In the genomic region with DNA sequence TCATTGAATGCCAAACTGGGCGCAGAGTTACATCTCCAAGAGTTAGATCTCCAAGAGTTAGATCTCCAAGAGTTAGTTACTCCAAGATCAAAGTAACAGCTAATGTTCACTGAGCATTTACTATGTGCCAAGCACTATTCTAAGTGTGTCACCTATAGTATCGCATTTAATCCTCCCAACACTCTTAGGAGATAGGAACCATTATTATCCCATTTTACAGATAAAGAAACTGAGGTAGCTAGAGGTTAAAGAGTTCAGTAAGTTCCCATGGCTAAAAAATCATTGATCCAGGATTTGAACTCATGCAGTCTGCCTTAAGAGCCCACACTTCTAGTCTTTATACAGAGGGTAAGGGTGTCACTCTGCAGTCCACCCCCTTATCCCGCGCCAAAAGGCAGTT, we compare ENCODE assay signal across 25 cellular contexts. TPM values are rescaled to one million over a fixed set of nuclear protein-coding genes. Genes with fewer than 3 reads are reported as not detected.
A peak's percentile ranks its signal among the peaks of the same experiment; 100 is the strongest.
DNase-seq lines count a peak whose midpoint lies in the region; ATAC-seq, FAIRE-seq and TF ChIP-seq lines count a peak whose summit lies in the region.
"Had no signal": no experiment of that assay in that cellular context is flagged by ENCODE, and none has a peak within 500 bp of the region (broad histone marks: within the 10 kb centered on the region; RNA-seq: fewer than 3 reads in every experiment).

No MANE protein-coding gene starts in this region.

- H3K79me2 ChIP-seq in HepG2 (ENCODE audit: insufficient read depth, low read length) (no peaks in the 10 kb centered on the region), fibroblast of lung (ENCODE audit: control insufficient read depth, insufficient read depth, low read length) (peaks cover 27% of the 10 kb centered on the region)

- no peak overlapping the region for H3K27ac ChIP-seq in HepG2 (ENCODE audit: extremely low read length, insufficient read depth, low read length)
- no peak overlapping the region for H3K27ac ChIP-seq in right lobe of liver
- H3K27ac ChIP-seq in fibroblast of lung (ENCODE audit: insufficient read depth, low read length), result peak overlapping the region; percentile 73
- H3K27ac ChIP-seq in sigmoid colon, result peak overlapping the region; percentile 87 to 95 (median 90)
- H3K27ac ChIP-seq in vagina, result peak overlapping the region; percentile 90
- H3K27ac ChIP-seq: parathyroid adenoma, WERI-Rb-1 had no signal

- no peak overlapping the region for H2AFZ ChIP-seq in HepG2 (ENCODE audit: low read length)
- H2AFZ ChIP-seq in fibroblast of lung (ENCODE audit: low read length), result no peak overlapping the region
- H2AFZ ChIP-seq: parathyroid adenoma had no signal

- no peaks in the 10 kb centered on the region for H4K20me1 ChIP-seq in HepG2 (ENCODE audit: insufficient read depth, low read length)
- H4K20me1 ChIP-seq in fibroblast of lung (ENCODE audit: control insufficient read depth, extremely low read depth, insufficient read depth, low read length), result no peaks in the 10 kb centered on the region

- CTCF ChIA-PET in HepG2 (lab: Yijun Ruan, JAX; ENCODE audit: low intra/inter-chr PET ratio, low total read pairs), result no interaction called here

- intact Hi-C loops in HepG2 (cut with micrococcal nuclease; ENCODE audit: unreplicated experiment) (no loop called here), right lobe of liver (cut with DNase I) (no loop called here), sigmoid colon (cut with DNase I) (no loop called here), vagina (cut with DNase I) (loop anchor here (5.0 to 10.0 kb wide), 3 partner anchors 55 to 417 kb away; a partner anchor contains a TSS)

- H3K27me3 ChIP-seq in HepG2 (ENCODE audit: control insufficient read depth in 1 of 2, insufficient read depth in 2 of 2, low read length in 2 of 2), result peaks cover 17 to 77% of the 10 kb centered on the region in 2 experiments
- H3K27me3 ChIP-seq in right lobe of liver, result no peaks in the 10 kb centered on the region
- H3K27me3 ChIP-seq in fibroblast of lung (ENCODE audit: control insufficient read depth, insufficient read depth, low read length), result no peaks in the 10 kb centered on the region
- no peaks in the 10 kb centered on the region for H3K27me3 ChIP-seq in sigmoid colon
- no peaks in the 10 kb centered on the region for H3K27me3 ChIP-seq in vagina
- H3K27me3 ChIP-seq: brain microvascular endothelial cell had no signal

- WGBS in HepG2 (ENCODE audit: low lambda C conversion rate), result 64% methylated on average over 4 of the region's 4 CpGs
- 100% methylated on average over 1 of the region's 4 CpGs for WGBS in right lobe of liver (ENCODE audit: insufficient coverage, low coverage, low lambda C conversion rate, missing lambda C conversion rate)
- 97% methylated on average over 4 of the region's 4 CpGs for WGBS in sigmoid colon, 2 donors

- no peak for DNase-seq in HepG2 (ENCODE audit: low spot score)
- no peak for DNase-seq in right lobe of liver
- no peak for DNase-seq in fibroblast of lung (ENCODE audit: low read depth in 2 of 2)
- no peak for DNase-seq in sigmoid colon
- DNase-seq in vagina (ENCODE audit: extremely low spot score in 2 of 2), result no peak
- DNase-seq in DMS 273 treated with DMSO at 0.1 percent for 48 hours (lab: John Stamatoyannopoulos, UW), result no peak
- no peak for DNase-seq in 8988T
- DNase-seq: activated CD4-positive, alpha-beta T cell treated with anti-CD3 and anti-CD28 coated beads, Interleukin-2, amount 10 ng/mL, durations not matched to agents 7 days and 5 days; activated CD8-positive, alpha-beta memory T cell treated with anti-CD3 and anti-CD28 coated beads, Interleukin-2, amount 10 ng/mL, durations not matched to agents 7 days and 5 days; activated naive CD8-positive, alpha-beta T cell treated with anti-CD3 and anti-CD28 coated beads, Interleukin-2, amount 10 ng/mL, durations not matched to agents 7 days and 5 days; brain microvascular endothelial cell; glutamatergic neuron; MM.1S; naive thymus-derived CD8-positive, alpha-beta T cell; NCI-H1417 treated with DMSO at 0.1 percent for 48 hours; NK-92 treated with Interleukin-12 subunit alpha and Interleukin-12 subunit beta, amount 100 ng/mL, for 24 hours; stimulated activated CD4-positive, alpha-beta T cell treated with anti-CD3 and anti-CD28 coated beads, Interleukin-1b, Interleukin-23, amount 100 ng/mL, for 48 hours; T-helper 2 cell; upper lobe of left lung had no signal

- TF ChIP-seq CTCF in HepG2 (CRISPR knock-in tag; IDR thresholded peaks at IDR 0.05) (no peak), right lobe of liver (IDR thresholded peaks at IDR 0.05) (no peak), fibroblast of lung (conservative IDR thresholded peaks at IDR 0.05 in 1 of 2, IDR thresholded peaks at IDR 0.05 in 1 of 2; ENCODE audit: low read depth in 1 of 2, low read length in 2 of 2) (no peak), sigmoid colon (IDR thresholded peaks at IDR 0.05) (no peak), vagina (IDR thresholded peaks at IDR 0.05) (no peak)

- ATAC-seq in HepG2 (no peak), right lobe of liver (no peak), HG02642 (IDR thresholded peaks at IDR 0.05; ENCODE audit: poor library complexity, unreplicated experiment) (no peak)
- ATAC-seq: activated CD8-positive, alpha-beta memory T cell treated with anti-CD3 and anti-CD28 coated beads, Interleukin-2, amount 10 ng/mL, durations not matched to agents 7 days and 5 days; activated T-helper 17 cell treated with anti-CD3 and anti-CD28 coated beads, Interleukin-2, amount 50 U/mL, for 72 hours; naive thymus-derived CD8-positive, alpha-beta T cell; stimulated activated effector memory CD8-positive, alpha-beta T cell treated with anti-CD3 and anti-CD28 coated beads, Interleukin-12 subunit alpha, Interleukin-12 subunit beta, amount 100 ng/mL, for 72 hours had no signal

- no peaks in the 10 kb centered on the region for H3K36me3 ChIP-seq in HepG2 (replicated peaks in 1 of 2; ENCODE audit: control insufficient read depth in 1 of 2, insufficient read depth in 2 of 2, low read length in 2 of 2)
- H3K36me3 ChIP-seq in right lobe of liver, result no peaks in the 10 kb centered on the region
- H3K36me3 ChIP-seq in fibroblast of lung (ENCODE audit: control insufficient read depth, insufficient read depth, low read length), result no peaks in the 10 kb centered on the region
- no peaks in the 10 kb centered on the region for H3K36me3 ChIP-seq in sigmoid colon
- H3K36me3 ChIP-seq in vagina, result no peaks in the 10 kb centered on the region
- H3K36me3 ChIP-seq: brain microvascular endothelial cell, upper lobe of left lung, WERI-Rb-1 had no signal

- TF ChIP-seq POLR2A in HepG2 (IDR thresholded peaks at IDR 0.05; ENCODE audit: insufficient read depth in 1 of 2, low read depth in 2 of 2, low read length in 2 of 2), result no peak
- TF ChIP-seq POLR2A in right lobe of liver (IDR thresholded peaks at IDR 0.05), result no peak
- no peak for TF ChIP-seq POLR2A in sigmoid colon (IDR thresholded peaks at IDR 0.05)
- TF ChIP-seq POLR2A in vagina (IDR thresholded peaks at IDR 0.05), result no peak

- POLR2A ChIA-PET in HepG2 (lab: Yijun Ruan, JAX), result no interaction called here

- peaks cover 18% of the 10 kb centered on the region for H3K4me1 ChIP-seq in HepG2 (ENCODE audit: insufficient read depth, low read length)
- peaks cover 0 to 8% (median 2%) of the 10 kb centered on the region in 4 donors for H3K4me1 ChIP-seq in right lobe of liver
- H3K4me1 ChIP-seq in fibroblast of lung (ENCODE audit: control insufficient read depth, extremely low read depth, insufficient read depth, low read length), result peaks cover 34% of the 10 kb centered on the region
- peaks cover 0 to 92% (median 75%) of the 10 kb centered on the region in 4 donors for H3K4me1 ChIP-seq in sigmoid colon
- peaks cover 68% of the 10 kb centered on the region for H3K4me1 ChIP-seq in vagina

- H3K4me3 ChIP-seq in HepG2 (replicated peaks in 1 of 3; ENCODE audit: insufficient read depth in 1 of 3, low read depth in 2 of 3, low read length in 3 of 3) (no peak overlapping the region), right lobe of liver (no peak overlapping the region), fibroblast of lung (replicated peaks in 1 of 4; ENCODE audit: control extremely low read depth in 1 of 4, insufficient read depth in 1 of 4, low read depth in 3 of 4, low read length in 4 of 4) (no peak overlapping the region), sigmoid colon (no peak overlapping the region), vagina (no peak overlapping the region)

- BruUV-seq in HepG2 (replicated peaks; lab: Mats Ljungman, UMichigan), result no TSS peak

- in situ Hi-C loops in HepG2 (cut with HindIII; ENCODE audit: extremely low pct_ligation_motif_present, low pct_unique_long_range_greater_than_20kb), result no loop called here

- H3K4me2 ChIP-seq in HepG2 (ENCODE audit: low read depth, low read length), result no peak overlapping the region
- H3K4me2 ChIP-seq in fibroblast of lung (ENCODE audit: extremely low read depth, insufficient read depth, low read length), result no peak overlapping the region

- no peak for TF ChIP-seq RAD21 in HepG2 (CRISPR knock-in tag; IDR thresholded peaks at IDR 0.05)

- TF ChIP-seq EP300 in HepG2 (IDR thresholded peaks at IDR 0.05; ENCODE audit: low read depth in 2 of 2, low read length in 2 of 2) (no peak), HepG2 (CRISPR knock-in tag; IDR thresholded peaks at IDR 0.05; ENCODE audit: borderline replicate concordance) (no peak), sigmoid colon (IDR thresholded peaks at IDR 0.05) (no peak)

- no peak for FAIRE-seq in HepG2 (lab: Jason Lieb, UNC)
- FAIRE-seq: A204.1 had no signal

- no peaks in the 10 kb centered on the region for H3K9me3 ChIP-seq in HepG2 (ENCODE audit: low read length)
- H3K9me3 ChIP-seq in right lobe of liver, result no peaks in the 10 kb centered on the region
- no peaks in the 10 kb centered on the region for H3K9me3 ChIP-seq in fibroblast of lung (ENCODE audit: control insufficient read depth, insufficient read depth, low read depth, low read length)
- H3K9me3 ChIP-seq in sigmoid colon, result no peaks in the 10 kb centered on the region
- H3K9me3 ChIP-seq in vagina, result no peaks in the 10 kb centered on the region
- H3K9me3 ChIP-seq: upper lobe of left lung had no signal

- H3K9ac ChIP-seq in HepG2 (ENCODE audit: insufficient read depth, low read depth, low read length), result no peak overlapping the region
- no peak overlapping the region for H3K9ac ChIP-seq in fibroblast of lung (ENCODE audit: insufficient read depth, low read length)
- H3K9ac ChIP-seq: parathyroid adenoma had no signal

RNA-seq across cellular contexts. Expression of a gene that starts 1.5 kb away (rescaled TPM):
- total RNA-seq in HepG2 (2016; rRNA removed; fragmentation: Illumina TruSeq; extraction: Trizol) (0.01 TPM in 1 of 2 replicates, not detected in the other), right lobe of liver (1 to 10 TPM; 2.1 to 7.4 (median 3.7) TPM), fibroblast of lung (7.2 and 19.8 TPM in 2 replicates), sigmoid colon (10 to 100 TPM; 17.1 to 44.9 (median 20.9) TPM), vagina (45.9 TPM)
- total RNA-seq in HepG2 (2016; cell fraction: cytosol; rRNA removed; fragmentation: Illumina TruSeq; extraction: Trizol; ENCODE audit: low read depth), result not detected in 2 replicates
- 0.02 TPM in 1 of 2 replicates, not detected in the other for total RNA-seq in HepG2 (2016; cell fraction: insoluble cytoplasmic fraction; rRNA removed; fragmentation: Illumina TruSeq; extraction: Trizol)
- total RNA-seq in HepG2 (2016; cell fraction: membrane; rRNA removed; fragmentation: Illumina TruSeq; extraction: Trizol), result under 0.01 TPM in 1 of 2 replicates, not detected in the other
- not detected in 2 replicates for total RNA-seq in HepG2 (2016; cell fraction: nucleus; rRNA removed; fragmentation: Illumina TruSeq; extraction: Trizol)
- polyA plus RNA-seq in HepG2 (2011; rRNA removed) (0.04 TPM in 1 of 2 replicates, not detected in the other), fibroblast of lung (64.0 and 66.5 TPM in 2 replicates), sigmoid colon (1 to 10 TPM; 1.8 to 8.2 (median 3.0) TPM)
- polyA plus RNA-seq in HepG2 (2011; cell fraction: cytosol; rRNA removed), result not detected in 2 replicates
- 0.03 TPM in 1 of 2 replicates, not detected in the other for polyA plus RNA-seq in HepG2 (2011; cell fraction: nucleus; rRNA removed)
- 0.01 TPM in 2 replicates for polyA plus RNA-seq in HepG2 (2012)
- not detected in 2 replicates for polyA plus RNA-seq in HepG2 (2016; cell fraction: cytosol; fragmentation: Illumina TruSeq; extraction: Trizol; ENCODE audit: low read depth)
- not detected in 2 replicates for polyA plus RNA-seq in HepG2 (2016; cell fraction: insoluble cytoplasmic fraction; fragmentation: Illumina TruSeq; extraction: Trizol; ENCODE audit: low read depth)
- not detected in 2 replicates for polyA plus RNA-seq in HepG2 (2016; cell fraction: membrane; fragmentation: Illumina TruSeq; extraction: Trizol; ENCODE audit: low read depth)
- polyA plus RNA-seq in HepG2 (2016; cell fraction: nucleus; fragmentation: Illumina TruSeq; extraction: Trizol; ENCODE audit: insufficient read depth, low read depth), result not detected in 2 replicates
- polyA minus RNA-seq in HepG2 (2011; rRNA and poly(A)+ RNA removed; ENCODE audit: low replicate concordance), result 0.04 and 0.75 TPM in 2 replicates
- polyA minus RNA-seq in HepG2 (2011; cell fraction: cytosol; rRNA and poly(A)+ RNA removed), result not detected in 2 replicates
- not detected in 2 replicates for polyA minus RNA-seq in HepG2 (2011; cell fraction: nucleus; rRNA and poly(A)+ RNA removed)
- polyA plus RNA-seq in fibroblast of lung (2012), result 65.3 and 96.6 TPM in 2 replicates
- polyA minus RNA-seq in fibroblast of lung (ENCODE audit: low replicate concordance), result 355 and 377 TPM in 2 replicates

RNA-seq across cellular contexts. Expression of a gene that starts 30.5 kb away (rescaled TPM):
- total RNA-seq in HepG2 (2016; rRNA removed; fragmentation: Illumina TruSeq; extraction: Trizol) (68.9 and 70.8 TPM in 2 replicates), right lobe of liver (100 to 1,000 TPM in 2 of 6 experiments, 10 to 100 TPM in 4; 54.9 to 158 (median 87.0) TPM), fibroblast of lung (158 and 195 TPM in 2 replicates), sigmoid colon (1,000 to 10,000 TPM; 4,737 to 8,467 (median 6,048) TPM), vagina (729 TPM)
- 12.3 and 12.8 TPM in 2 replicates for total RNA-seq in HepG2 (2016; cell fraction: cytosol; rRNA removed; fragmentation: Illumina TruSeq; extraction: Trizol; ENCODE audit: low read depth)
- total RNA-seq in HepG2 (2016; cell fraction: insoluble cytoplasmic fraction; rRNA removed; fragmentation: Illumina TruSeq; extraction: Trizol), result 66.1 and 69.5 TPM in 2 replicates
- total RNA-seq in HepG2 (2016; cell fraction: membrane; rRNA removed; fragmentation: Illumina TruSeq; extraction: Trizol), result 28.9 and 33.8 TPM in 2 replicates
- total RNA-seq in HepG2 (2016; cell fraction: nucleus; rRNA removed; fragmentation: Illumina TruSeq; extraction: Trizol), result 35.6 and 44.2 TPM in 2 replicates
- polyA plus RNA-seq in HepG2 (2011; rRNA removed) (14.5 and 17.7 TPM in 2 replicates), fibroblast of lung (438 and 1,081 TPM in 2 replicates), sigmoid colon (100 to 1,000 TPM; 189 to 296 (median 264) TPM)
- polyA plus RNA-seq in HepG2 (2011; cell fraction: cytosol; rRNA removed), result 15.2 and 17.2 TPM in 2 replicates
- 10.9 and 14.9 TPM in 2 replicates for polyA plus RNA-seq in HepG2 (2011; cell fraction: nucleus; rRNA removed)
- polyA plus RNA-seq in HepG2 (2012), result 9.9 and 18.8 TPM in 2 replicates
- 15.3 and 18.6 TPM in 2 replicates for polyA plus RNA-seq in HepG2 (2016; cell fraction: cytosol; fragmentation: Illumina TruSeq; extraction: Trizol; ENCODE audit: low read depth)
- 83.1 and 92.4 TPM in 2 replicates for polyA plus RNA-seq in HepG2 (2016; cell fraction: insoluble cytoplasmic fraction; fragmentation: Illumina TruSeq; extraction: Trizol; ENCODE audit: low read depth)
- polyA plus RNA-seq in HepG2 (2016; cell fraction: membrane; fragmentation: Illumina TruSeq; extraction: Trizol; ENCODE audit: low read depth), result 29.6 and 30.8 TPM in 2 replicates
- 54.3 and 54.9 TPM in 2 replicates for polyA plus RNA-seq in HepG2 (2016; cell fraction: nucleus; fragmentation: Illumina TruSeq; extraction: Trizol; ENCODE audit: insufficient read depth, low read depth)
- polyA minus RNA-seq in HepG2 (2011; rRNA and poly(A)+ RNA removed; ENCODE audit: low replicate concordance), result 22.9 and 266 TPM in 2 replicates
- 8.4 and 9.1 TPM in 2 replicates for polyA minus RNA-seq in HepG2 (2011; cell fraction: cytosol; rRNA and poly(A)+ RNA removed)
- 9.1 and 11.7 TPM in 2 replicates for polyA minus RNA-seq in HepG2 (2011; cell fraction: nucleus; rRNA and poly(A)+ RNA removed)
- 450 and 1,109 TPM in 2 replicates for polyA plus RNA-seq in fibroblast of lung (2012)
- 886 and 2,174 TPM in 2 replicates for polyA minus RNA-seq in fibroblast of lung (ENCODE audit: low replicate concordance)

Comparison
In these comparisons a context has a peak if more than half of its experiments do, and no peak if none do; other contexts are left out.
1. H3K27ac ChIP-seq: peak in fibroblast of lung (single experiment), sigmoid colon (4 of 4) and vagina (single experiment); none in HepG2 (single experiment) and right lobe of liver (0 of 3).